Comparison of ENCODE assay signal across 8 cellular contexts in the genomic region with DNA sequence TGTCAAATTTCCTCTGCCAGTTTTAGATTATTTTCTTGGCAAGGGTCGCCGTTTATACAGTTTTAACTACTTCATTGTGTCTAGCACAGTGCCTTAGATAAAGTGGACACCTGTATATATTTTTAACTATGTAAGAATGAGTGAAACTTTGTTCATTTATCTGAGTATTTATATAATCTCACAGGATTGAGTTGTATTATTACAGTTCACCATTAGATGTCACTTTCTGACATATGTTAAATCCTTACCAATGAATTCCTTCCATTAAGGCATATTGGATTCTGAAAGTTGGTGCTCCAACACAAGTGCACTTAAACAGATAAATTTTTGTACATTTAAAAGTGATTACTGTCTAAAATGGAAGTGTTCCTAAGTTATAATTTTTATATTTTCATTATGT. TPM values are rescaled to one million over a fixed set of nuclear protein-coding genes. Genes with fewer than 3 reads are reported as not detected.
DNase-seq lines count a peak whose midpoint lies in the region; ATAC-seq and TF ChIP-seq lines count a peak whose summit lies in the region.

No MANE protein-coding gene starts in this region.

- H3K4me1 ChIP-seq in adrenal gland (replicated peaks in 1 of 2): no peaks in the 10 kb centered on the region

- 38 to 49% (median 41%) methylated on average over 2 of the region's 2 CpGs for WGBS in adrenal gland, 4 donors

- intact Hi-C loops in adrenal gland (cut with DNase I): no loop called here

- TF ChIP-seq CTCF in C4-2B (conservative IDR thresholded peaks at IDR 0.05) (peak; percentile 72), adrenal gland (IDR thresholded peaks at IDR 0.05) (peak; percentile 19 to 55 (median 38))

- H3K9me3 ChIP-seq in adrenal gland (replicated peaks in 1 of 3): no peaks in the 10 kb centered on the region

- H3K36me3 ChIP-seq in adrenal gland (replicated peaks in 1 of 2): peaks cover 0 to 12% of the 10 kb centered on the region in 2 donors

- ATAC-seq in left lobe of liver (peak; percentile 84), GM21367 (IDR thresholded peaks at IDR 0.05; ENCODE audit: unreplicated experiment) (no peak), GM19397 (IDR thresholded peaks at IDR 0.05; ENCODE audit: unreplicated experiment) (no peak), GM19463 (IDR thresholded peaks at IDR 0.05; ENCODE audit: unreplicated experiment) (no peak)

- H3K4me3 ChIP-seq in adrenal gland: no peak overlapping the region

- no peaks in the 10 kb centered on the region for H3K27me3 ChIP-seq in adrenal gland

- DNase-seq in HT-29 (ENCODE audit: low spot score) (peak; percentile 34), adrenal gland (no peak), left lobe of liver (ENCODE audit: low spot score) (no peak), NK-92 (lab: John Stamatoyannopoulos, UW; ENCODE audit: unreplicated experiment) (no peak)

- TF ChIP-seq POLR2A in adrenal gland (IDR thresholded peaks at IDR 0.05): no peak

- H3K27ac ChIP-seq in C4-2B (no peak overlapping the region), adrenal gland (no peak overlapping the region)

RNA-seq across cellular contexts. Expression of a gene that starts 43.0 kb away (rescaled TPM):
- 20.9 and 24.2 TPM in 2 replicates for total RNA-seq in HT-29 (2014; rRNA removed; shearing (Covaris generic))
- total RNA-seq in adrenal gland (100 to 1,000 TPM in 1 of 8 donors, 10 to 100 TPM in 7; 39.5 to 153 (median 64.2) TPM), left lobe of liver (24.3 TPM)
- polyA plus RNA-seq in adrenal gland: 10 to 100 TPM; 23.6 to 82.4 (median 26.3) TPM
